Comparison of ENCODE assay signal across 1 cellular context in genomic region chr11:72778535-72779494, GRCh38.
TF ChIP-seq lines count a peak whose summit lies in the region.

No MANE protein-coding gene starts in this region.

TF ChIP-seq in HepG2, 621 proteins besides CTCF, POLR2A, EP300 and RAD21 (continued from another document and continues in another):
- no peak for TF ChIP-seq STAT6 (CRISPR knock-in tag; IDR thresholded peaks at IDR 0.05; ENCODE audit: borderline replicate concordance)
- no peak for TF ChIP-seq E2F2 (CRISPR knock-in tag; IDR thresholded peaks at IDR 0.05; ENCODE audit: borderline replicate concordance)
- TF ChIP-seq PATZ1 (CRISPR knock-in tag; IDR thresholded peaks at IDR 0.05) = peak; percentile 92
- TF ChIP-seq THAP8 (CRISPR knock-in tag; IDR thresholded peaks at IDR 0.05; ENCODE audit: borderline replicate concordance) = no peak
- TF ChIP-seq ZNF468 (CRISPR knock-in tag; IDR thresholded peaks at IDR 0.05) = no peak
- no peak for TF ChIP-seq CREB1 (IDR thresholded peaks at IDR 0.05)
- TF ChIP-seq CREB1 (CRISPR knock-in tag; IDR thresholded peaks at IDR 0.05) = no peak
- no peak for TF ChIP-seq ZNF629 (CRISPR knock-in tag; conservative IDR thresholded peaks at IDR 0.05)
- no peak for TF ChIP-seq TBX3 (IDR thresholded peaks at IDR 0.05; ENCODE audit: borderline replicate concordance)
- TF ChIP-seq FOXO1 (CRISPR knock-in tag; IDR thresholded peaks at IDR 0.05) = no peak
- TF ChIP-seq GTF2F1 (IDR thresholded peaks at IDR 0.05; ENCODE audit: low read length) = no peak
- no peak for TF ChIP-seq IRX3 (CRISPR knock-in tag; IDR thresholded peaks at IDR 0.05; ENCODE audit: borderline replicate concordance, low read depth)
- TF ChIP-seq ZNF646 (CRISPR knock-in tag; IDR thresholded peaks at IDR 0.05) = no peak
- TF ChIP-seq FOXA1 (IDR thresholded peaks at IDR 0.05) = no peak
- TF ChIP-seq FOXA1 (CRISPR knock-in tag; IDR thresholded peaks at IDR 0.05) = peak; percentile 96
- no peak for TF ChIP-seq CREB3 (CRISPR knock-in tag; IDR thresholded peaks at IDR 0.05)
- peak; percentile 84 for TF ChIP-seq SAP130 (CRISPR knock-in tag; IDR thresholded peaks at IDR 0.05; ENCODE audit: low read depth)
- no peak for TF ChIP-seq ZNF138 (CRISPR knock-in tag; IDR thresholded peaks at IDR 0.05; ENCODE audit: low read depth)
- no peak for TF ChIP-seq SOX13 (IDR thresholded peaks at IDR 0.05)
- TF ChIP-seq SOX13 (CRISPR knock-in tag; conservative IDR thresholded peaks at IDR 0.05 in 1 of 2, IDR thresholded peaks at IDR 0.05 in 1 of 2) = peak in 1 of 2 experiments; percentile 50; a peak in 1 of 4 replicates
- TF ChIP-seq ZNF766 (CRISPR knock-in tag; IDR thresholded peaks at IDR 0.05; ENCODE audit: borderline replicate concordance) = no peak
- no peak for TF ChIP-seq ZNF740 (CRISPR knock-in tag; IDR thresholded peaks at IDR 0.05)
- no peak; the same call in 1 of the 2 replicates for TF ChIP-seq ZNF652 (CRISPR knock-in tag; IDR thresholded peaks at IDR 0.05; ENCODE audit: borderline replicate concordance, low read depth)
- no peak for TF ChIP-seq GPBP1L1 (CRISPR knock-in tag; IDR thresholded peaks at IDR 0.05)
- TF ChIP-seq SP140L (CRISPR knock-in tag; IDR thresholded peaks at IDR 0.05; ENCODE audit: borderline replicate concordance) = no peak
- no peak for TF ChIP-seq SUZ12 (IDR thresholded peaks at IDR 0.05; ENCODE audit: low read depth, low read length)
- peak; percentile 52 for TF ChIP-seq MED1 (CRISPR knock-in tag; IDR thresholded peaks at IDR 0.05)
- TF ChIP-seq ATM (IDR thresholded peaks at IDR 0.05; ENCODE audit: borderline replicate concordance) = no peak
- peak; percentile 54; the same call in 1 of the 2 replicates for TF ChIP-seq POGZ (CRISPR knock-in tag; IDR thresholded peaks at IDR 0.05)
- no peak for TF ChIP-seq UBTF (CRISPR knock-in tag; IDR thresholded peaks at IDR 0.05)
- TF ChIP-seq ZNF331 (CRISPR knock-in tag; IDR thresholded peaks at IDR 0.05) = no peak
- no peak for TF ChIP-seq ZNF326 (CRISPR knock-in tag; IDR thresholded peaks at IDR 0.05; ENCODE audit: borderline replicate concordance)
- no peak; the same call in 1 of the 2 replicates for TF ChIP-seq MYPOP (CRISPR knock-in tag; IDR thresholded peaks at IDR 0.05)
- no peak for TF ChIP-seq HES4 (CRISPR knock-in tag; IDR thresholded peaks at IDR 0.05; ENCODE audit: borderline replicate concordance)
- TF ChIP-seq MTF2 (CRISPR knock-in tag; IDR thresholded peaks at IDR 0.05; ENCODE audit: borderline replicate concordance) = no peak
- TF ChIP-seq GPN1 (CRISPR knock-in tag; IDR thresholded peaks at IDR 0.05; ENCODE audit: borderline replicate concordance) = no peak
- TF ChIP-seq HNF4A (CRISPR knock-in tag; IDR thresholded peaks at IDR 0.05) = peak; percentile 41
- TF ChIP-seq KMT2B (CRISPR knock-in tag; IDR thresholded peaks at IDR 0.05) = no peak
- TF ChIP-seq ZMAT5 (CRISPR knock-in tag; IDR thresholded peaks at IDR 0.05; ENCODE audit: borderline replicate concordance, low read depth) = no peak
